ENCODE assay signal across 19 cellular contexts in genomic region chr5:138757061-138757776, GRCh38. TPM values are rescaled to one million over a fixed set of nuclear protein-coding genes. Genes with fewer than 3 reads are reported as not detected.
DNase-seq lines count a peak whose midpoint lies in the region; ATAC-seq, FAIRE-seq and TF ChIP-seq lines count a peak whose summit lies in the region.
"Had no signal": no experiment of that assay in that cellular context is flagged by ENCODE, and none has a peak within 500 bp of the region (broad histone marks: within the 10 kb centered on the region; RNA-seq: fewer than 3 reads in every experiment).

No MANE protein-coding gene starts in this region.

- CTCF ChIA-PET in A549 (lab: Yijun Ruan, JAX) (interaction anchor here (0.6 to 2.4 kb wide), 7 partner anchors 18 to 1567 kb away, joined by 3 to 9 read pairs (median 4); no protein-coding TSS in a partner anchor), Panc1 (lab: Charles Lee) (interaction anchor here (0.6 kb wide), 1 partner anchor 199 kb away, joined by 8 read pairs; no protein-coding TSS in a partner anchor), T-cell (lab: Charles Lee) (interaction anchor here in 1 of 2 donors (0.5 to 0.6 kb wide), 2 partner anchors 1124 to 1487 kb away, joined by 3 read pairs; no protein-coding TSS in a partner anchor)

- H3K4me1 Mint-ChIP-seq in GM23338 (peaks cover 36% of the 10 kb centered on the region), glutamatergic neuron (ENCODE audit: low read depth, unreplicated experiment) (peaks cover 29% of the 10 kb centered on the region), T-cell (peaks cover 27 to 42% (median 34%) of the 10 kb centered on the region in 3 donors)

- H2AFZ ChIP-seq in GM23338: no peak overlapping the region

- intact Hi-C loops in Panc1 (cut with micrococcal nuclease; ENCODE audit: unreplicated experiment) (no loop called here), posterior cingulate gyrus (cut with DNase I) (loop anchor here (10.0 kb wide), 2 partner anchors 92 to 198 kb away; no protein-coding TSS in a partner anchor)

- H3K27ac ChIP-seq in A549 (no peak overlapping the region), GM23338 (ENCODE audit: low read depth) (0 out of 2 replicates have a peak overlapping the region, but pooled peaks have one; percentile 32), Panc1 (ENCODE audit: low read length) (no peak overlapping the region)

- H3K36me3 Mint-ChIP-seq in GM23338 (ENCODE audit: low read depth) (peaks cover 61% of the 10 kb centered on the region), glutamatergic neuron (ENCODE audit: unreplicated experiment) (peaks cover 27% of the 10 kb centered on the region), T-cell (peaks cover 7% of the 10 kb centered on the region)

- H3K27ac Mint-ChIP-seq in GM23338: no peak overlapping the region
- no peak overlapping the region for H3K27ac Mint-ChIP-seq in glutamatergic neuron (ENCODE audit: unreplicated experiment)
- H3K27ac Mint-ChIP-seq in T-cell: no peak overlapping the region
- H3K27ac Mint-ChIP-seq: CD8-positive, alpha-beta T cell; IgD-negative memory B cell had no signal

- TF ChIP-seq CTCF in A549 (IDR thresholded peaks at IDR 0.05) (no peak), GM23338 (conservative IDR thresholded peaks at IDR 0.05; ENCODE audit: low read depth in 2 of 2) (no peak), Panc1 (IDR thresholded peaks at IDR 0.05) (no peak), glutamatergic neuron (IDR thresholded peaks at IDR 0.05; ENCODE audit: partially characterized antibody, unreplicated experiment) (no peak)

- peaks cover 18% of the 10 kb centered on the region for H3K36me3 ChIP-seq in GM23338 (ENCODE audit: insufficient read depth)
- H3K36me3 ChIP-seq in Panc1 (ENCODE audit: control insufficient read depth, insufficient read depth, low read length): peaks cover 3% of the 10 kb centered on the region

- H3K9me3 Mint-ChIP-seq in GM23338: peaks cover 29% of the 10 kb centered on the region
- H3K9me3 Mint-ChIP-seq in glutamatergic neuron (ENCODE audit: unreplicated experiment): peaks cover 25% of the 10 kb centered on the region
- peaks cover 0 to 3% (median 0%) of the 10 kb centered on the region in 3 donors for H3K9me3 Mint-ChIP-seq in T-cell

- TF ChIP-seq EP300 in A549 (IDR thresholded peaks at IDR 0.05): no peak

- H3K4me3 ChIP-seq in A549: no peak overlapping the region
- H3K4me3 ChIP-seq in GM23338: no peak overlapping the region
- H3K4me3 ChIP-seq in Panc1 (ENCODE audit: low read depth in 2 of 2, low read length in 2 of 2): no peak overlapping the region

- H4K20me1 ChIP-seq in GM23338 (replicated peaks; ENCODE audit: insufficient read depth): peaks cover 42% of the 10 kb centered on the region

- no peaks in the 10 kb centered on the region for H3K9me2 ChIP-seq in GM23338 (ENCODE audit: insufficient read depth)

- H3K9me3 ChIP-seq in A549 (no peaks in the 10 kb centered on the region), Panc1 (ENCODE audit: control insufficient read depth, insufficient read depth, low read depth, low read length) (no peaks in the 10 kb centered on the region)

- peaks cover 85% of the 10 kb centered on the region for H3K79me2 ChIP-seq in GM23338 (replicated peaks; ENCODE audit: insufficient read depth)

- 83% methylated on average over 6 of the region's 6 CpGs for WGBS in A549 (ENCODE audit: missing lambda C conversion rate)

- ATAC-seq in A549: no peak
- no peak for ATAC-seq in GM23338
- ATAC-seq in Panc1: no peak
- no peak for ATAC-seq in HG03280 (IDR thresholded peaks at IDR 0.05; ENCODE audit: unreplicated experiment)
- no peak for ATAC-seq in HG02588 (IDR thresholded peaks at IDR 0.05; ENCODE audit: unreplicated experiment)
- ATAC-seq in T-cell (replicated peaks in 1 of 4): no peak
- ATAC-seq: CD8-positive, alpha-beta T cell had no signal

- H3K4me1 ChIP-seq in A549: peaks cover 51% of the 10 kb centered on the region
- peaks cover 37% of the 10 kb centered on the region for H3K4me1 ChIP-seq in GM23338 (ENCODE audit: insufficient read depth)
- peaks cover 11% of the 10 kb centered on the region for H3K4me1 ChIP-seq in Panc1 (ENCODE audit: control insufficient read depth, insufficient read depth, low read length)

- DNase-seq in A549 (ENCODE audit: low read depth in 1 of 2, low spot score in 1 of 2) (no peak), GM23338 (ENCODE audit: low spot score) (no peak), Panc1 (ENCODE audit: low read depth, low spot score) (no peak), glutamatergic neuron (no peak), T-cell (no peak), posterior cingulate gyrus (no peak)
- DNase-seq: CD8-positive, alpha-beta T cell; GF-D8; H7; NCI-H1092 treated with DMSO at 0.1 percent for 48 hours; NCI-H1694; NCI-H2107; NCI-H345; NCI-H526 treated with DMSO at 0.1 percent for 48 hours; NK-92 treated with Interleukin-12 subunit alpha and Interleukin-12 subunit beta, amount 100 ng/mL, for 24 hours; OCI-M1 had no signal

- no peak for TF ChIP-seq RAD21 in A549 (conservative IDR thresholded peaks at IDR 0.05 in 1 of 2, IDR thresholded peaks at IDR 0.05 in 1 of 2)

- POLR2A ChIA-PET in A549 (lab: Yijun Ruan, JAX) (interaction anchor here (1.3 kb wide), 1 partner anchor 10 kb away, joined by 4 read pairs; no protein-coding TSS in a partner anchor), Panc1 (lab: Charles Lee) (no interaction called here), T-cell (lab: Charles Lee) (interaction anchor here in 1 of 2 donors (0.7 kb wide), 1 partner anchor 88 kb away, joined by 3 read pairs; no protein-coding TSS in a partner anchor)

- H3K4me2 ChIP-seq in A549 (no peak overlapping the region), GM23338 (no peak overlapping the region)

- peaks cover 9% of the 10 kb centered on the region for H3K27me3 Mint-ChIP-seq in GM23338 (ENCODE audit: insufficient read depth, low read depth, poor library complexity)
- peaks cover 8% of the 10 kb centered on the region for H3K27me3 Mint-ChIP-seq in glutamatergic neuron (ENCODE audit: unreplicated experiment)
- H3K27me3 Mint-ChIP-seq in T-cell: peaks cover 39 to 43% of the 10 kb centered on the region in 2 donors
- H3K27me3 Mint-ChIP-seq: IgD-negative memory B cell had no signal

- 0 out of 2 replicates have a peak, but pooled peaks cover 4% of the 10 kb centered on the region for H3F3A ChIP-seq in GM23338 (replicated peaks; ENCODE audit: low read depth)

- in situ Hi-C loops in Panc1 (cut with HindIII; ENCODE audit: low pct_unique_long_range_greater_than_20kb, low sequenced_read_pairs): no loop called here

- H3K27me3 ChIP-seq in GM23338 (ENCODE audit: insufficient read depth): no peaks in the 10 kb centered on the region
- no peaks in the 10 kb centered on the region for H3K27me3 ChIP-seq in Panc1 (ENCODE audit: control insufficient read depth, insufficient read depth, low read length)

- no peak for TF ChIP-seq POLR2A in A549 (IDR thresholded peaks at IDR 0.05; ENCODE audit: low read length)

- H3K4me3 Mint-ChIP-seq in GM23338 (no peak overlapping the region), glutamatergic neuron (ENCODE audit: unreplicated experiment) (peak overlapping the region; percentile 47), T-cell (no peak overlapping the region)
- H3K4me3 Mint-ChIP-seq: CD8-positive, alpha-beta T cell had no signal

- TSS peak; percentile 19 for BruUV-seq in Panc1 (replicated peaks; lab: Mats Ljungman, UMichigan)

- FAIRE-seq in A549 (lab: Jason Lieb, UNC): no peak

TF ChIP-seq in A549, 52 proteins besides CTCF, POLR2A, EP300 and RAD21 (continues in another document):
- no peak for TF ChIP-seq BCL3 (IDR thresholded peaks at IDR 0.05)

TF ChIP-seq in GM23338, 12 proteins besides CTCF, POLR2A, EP300 and RAD21:
- TF ChIP-seq JUNB (IDR thresholded peaks at IDR 0.05; ENCODE audit: unreplicated experiment) (no peak), EZH2 (IDR thresholded peaks at IDR 0.05; ENCODE audit: low read depth, unreplicated experiment) (no peak)

RNA-seq across cellular contexts. Expression of gene CTNNA1, which starts 4.0 kb away (rescaled TPM):
- 154 and 190 TPM in 2 replicates for polyA plus RNA-seq in A549 (2011; rRNA removed)
- 117 and 119 TPM in 2 replicates for polyA plus RNA-seq in A549 (2012; cell fraction: cytosol; rRNA removed)
- polyA plus RNA-seq in A549 (2012; cell fraction: nucleus; rRNA removed): 189 and 219 TPM in 2 replicates
- 184 to 194 TPM (median 191 TPM) in 3 replicates for polyA plus RNA-seq in A549 (2017; fragmentation: RNase III; extraction: RNeasy Plus Mini Kit Qiagen cat#74134 plus additional on column Dnase treatment)
- 244 and 246 TPM in 2 replicates for polyA minus RNA-seq in A549 (2011; rRNA and poly(A)+ RNA removed)
- total RNA-seq in GM23338 (2014; rRNA removed; shearing (Covaris generic)): 292 and 348 TPM in 2 replicates
- polyA plus RNA-seq in GM23338 (2016; fragmentation: Nextera tagmentation; extraction: Ambion mirVana): 111 and 116 TPM in 2 replicates
- 298 TPM for total RNA-seq in Panc1 (2021; ENCODE audit: unreplicated experiment)
- 337 TPM for polyA plus RNA-seq in Panc1 (2012; ENCODE audit: insufficient read length)
- total RNA-seq in glutamatergic neuron (ENCODE audit: unreplicated experiment): 598 TPM
- 10 to 100 TPM; 13.5 to 33.3 (median 18.5) TPM for total RNA-seq in T-cell
